Comparison of ENCODE assay signal across 18 cellular contexts in genomic region chr3:136699271-136699828, GRCh38. TPM values are rescaled to one million over a fixed set of nuclear protein-coding genes. Genes with fewer than 3 reads are reported as not detected.
DNase-seq lines count a peak whose midpoint lies in the region; ATAC-seq and TF ChIP-seq lines count a peak whose summit lies in the region.
"Had no signal": no experiment of that assay in that cellular context is flagged by ENCODE, and none has a peak within 500 bp of the region (broad histone marks: within the 10 kb centered on the region; RNA-seq: fewer than 3 reads in every experiment).

No MANE protein-coding gene starts in this region.

- intact Hi-C loops in body of pancreas (cut with DNase I), result no loop called here

- H3K27ac Mint-ChIP-seq in WTC11, result no peak overlapping the region
- peak overlapping the region; percentile 8 for H3K27ac Mint-ChIP-seq in osteocyte (ENCODE audit: unreplicated experiment)
- H3K27ac Mint-ChIP-seq in activated T-helper 17 cell treated with anti-CD3 and anti-CD28 coated beads, Interleukin-2, amount 50 U/mL, for 72 hours, result no peak overlapping the region

- H3K4me1 ChIP-seq in ES-I3 (ENCODE audit: insufficient read depth, low read length) (peaks cover 11% of the 10 kb centered on the region; the same call in 1 of the 2 replicates), iPS-18a (ENCODE audit: control insufficient read depth, low read depth, low read length) (peaks cover 15% of the 10 kb centered on the region), body of pancreas (no peaks in the 10 kb centered on the region)

- no peak for TF ChIP-seq POLR2A in body of pancreas (IDR thresholded peaks at IDR 0.05)

- H3K9me3 Mint-ChIP-seq in WTC11, result peaks cover 22% of the 10 kb centered on the region
- peaks cover 3% of the 10 kb centered on the region for H3K9me3 Mint-ChIP-seq in osteocyte (ENCODE audit: unreplicated experiment)
- peaks cover 8% of the 10 kb centered on the region for H3K9me3 Mint-ChIP-seq in activated T-helper 17 cell treated with anti-CD3 and anti-CD28 coated beads, Interleukin-2, amount 50 U/mL, for 72 hours

- H3K9ac ChIP-seq in ES-I3 (ENCODE audit: low read depth, low read length) (peak overlapping the region; percentile 18; the same call in 1 of the 2 replicates), iPS-18a (ENCODE audit: low read length) (peak overlapping the region; percentile 12)

- H3K27me3 ChIP-seq in iPS-18a (ENCODE audit: control insufficient read depth, insufficient read depth, low read length), result no peaks in the 10 kb centered on the region
- no peaks in the 10 kb centered on the region for H3K27me3 ChIP-seq in body of pancreas

- H3K36me3 ChIP-seq in ES-I3 (ENCODE audit: insufficient read depth, low read length), result no peaks in the 10 kb centered on the region
- H3K36me3 ChIP-seq in iPS-18a (ENCODE audit: control insufficient read depth, low read depth, low read length), result no peaks in the 10 kb centered on the region
- no peaks in the 10 kb centered on the region for H3K36me3 ChIP-seq in body of pancreas (replicated peaks in 1 of 2; ENCODE audit: insufficient read depth in 1 of 2, low read depth in 2 of 2)

- H3K4me3 Mint-ChIP-seq in WTC11 (no peak overlapping the region), osteocyte (ENCODE audit: unreplicated experiment) (no peak overlapping the region)
- no peak overlapping the region for H3K4me3 Mint-ChIP-seq in activated T-helper 17 cell treated with anti-CD3 and anti-CD28 coated beads, Interleukin-2, amount 50 U/mL, for 72 hours

- TF ChIP-seq CTCF in WTC11 (IDR thresholded peaks at IDR 0.05), result no peak
- no peak for TF ChIP-seq CTCF in osteocyte (IDR thresholded peaks at IDR 0.05)
- TF ChIP-seq CTCF in body of pancreas (IDR thresholded peaks at IDR 0.05), result no peak

- CTCF ChIA-PET in WTC11 (lab: Charles Lee), result interaction anchor here (1.0 to 1.2 kb wide), 2 partner anchors 53 to 308 kb away, joined by 4 to 6 read pairs; no protein-coding TSS in a partner anchor

- 86 to 88% methylated on average over 5 of the region's 5 CpGs for WGBS in body of pancreas, 2 donors

- POLR2A ChIA-PET in WTC11 (lab: Charles Lee), result no interaction called here

- H3K36me3 Mint-ChIP-seq in WTC11 (peaks cover 25% of the 10 kb centered on the region), osteocyte (ENCODE audit: unreplicated experiment) (peaks cover 3% of the 10 kb centered on the region)
- H3K36me3 Mint-ChIP-seq in activated T-helper 17 cell treated with anti-CD3 and anti-CD28 coated beads, Interleukin-2, amount 50 U/mL, for 72 hours (ENCODE audit: low read depth), result peaks cover 44% of the 10 kb centered on the region

- H3K4me3 ChIP-seq in iPS-18a (ENCODE audit: low read length) (no peak overlapping the region), body of pancreas (no peak overlapping the region)
- H3K4me3 ChIP-seq: A549 had no signal

- H3K27ac ChIP-seq in iPS-18a (ENCODE audit: low read length) (no peak overlapping the region), body of pancreas (no peak overlapping the region)
- H3K27ac ChIP-seq: A549 had no signal

- H3K27me3 Mint-ChIP-seq in WTC11 (ENCODE audit: low read depth) (no peaks in the 10 kb centered on the region), osteocyte (ENCODE audit: unreplicated experiment) (no peaks in the 10 kb centered on the region)
- no peaks in the 10 kb centered on the region for H3K27me3 Mint-ChIP-seq in activated T-helper 17 cell treated with anti-CD3 and anti-CD28 coated beads, Interleukin-2, amount 50 U/mL, for 72 hours

- ATAC-seq in WTC11 (peak; percentile 20), GM21381 (IDR thresholded peaks at IDR 0.05; ENCODE audit: unreplicated experiment) (no peak), body of pancreas (no peak)
- ATAC-seq in activated T-helper 17 cell treated with anti-CD3 and anti-CD28 coated beads, Interleukin-2, amount 50 U/mL, for 72 hours (replicated peaks), result no peak
- ATAC-seq: A549 had no signal

- H3K4me1 Mint-ChIP-seq in WTC11 (peaks cover 30% of the 10 kb centered on the region), osteocyte (ENCODE audit: unreplicated experiment) (peaks cover 41% of the 10 kb centered on the region)
- H3K4me1 Mint-ChIP-seq in activated T-helper 17 cell treated with anti-CD3 and anti-CD28 coated beads, Interleukin-2, amount 50 U/mL, for 72 hours, result peaks cover 20% of the 10 kb centered on the region

- no peak for DNase-seq in WTC11 (ENCODE audit: low spot score)
- no peak for DNase-seq in osteocyte (ENCODE audit: extremely low spot score, unreplicated experiment)
- DNase-seq in stimulated activated CD4-positive, alpha-beta T cell treated with anti-CD3 and anti-CD28 coated beads, Interleukin-1b, Interleukin-23, amount 100 ng/mL, for 48 hours, result no peak
- DNase-seq in body of pancreas, result no peak
- DNase-seq: C1 segment of cervical spinal cord; DMS 273 treated with DMSO at 0.1 percent for 48 hours; HCEC 1CT; MV-4-11; NCI-H1417; NCI-H187 treated with DMSO at 0.1 percent for 48 hours; NCI-H446; NK-92 treated with Interleukin-12 subunit alpha and Interleukin-12 subunit beta, amount 100 ng/mL, for 24 hours; SHP77 treated with DMSO at 0.1 percent for 48 hours had no signal

- peaks cover 23% of the 10 kb centered on the region; the same call in 1 of the 2 replicates for H3K9me3 ChIP-seq in ES-I3 (ENCODE audit: control insufficient read depth, insufficient read depth, low read length)
- H3K9me3 ChIP-seq in iPS-18a (ENCODE audit: control insufficient read depth, low read depth, low read length), result peaks cover 12% of the 10 kb centered on the region
- no peaks in the 10 kb centered on the region for H3K9me3 ChIP-seq in body of pancreas
- H3K9me3 ChIP-seq: A549 had no signal

TF ChIP-seq in WTC11, 78 proteins besides CTCF, POLR2A, EP300 and RAD21:
- TF ChIP-seq E2F4 (CRISPR knock-in tag; IDR thresholded peaks at IDR 0.05; ENCODE audit: borderline replicate concordance, low read depth) (no peak), FOXK1 (CRISPR knock-in tag; IDR thresholded peaks at IDR 0.05) (no peak), SMAD4 (CRISPR knock-in tag; IDR thresholded peaks at IDR 0.05) (no peak)
TF ChIP-seq in WTC11: peak in this region for 0.

RNA-seq across cellular contexts. Expression of gene STAG1, which starts 52.8 kb away (rescaled TPM):
- total RNA-seq in WTC11 (2021) (14.9 to 20.7 TPM (median 17.7 TPM) in 3 replicates), osteocyte (50.2 and 53.9 TPM in 2 replicates), body of pancreas (10 to 100 TPM; 26.2 to 28.3 TPM)
- 10 to 100 TPM; 48.0 to 62.3 TPM for total RNA-seq in activated T-helper 17 cell treated with anti-CD3 and anti-CD28 coated beads, Interleukin-2, amount 50 U/mL, for 72 hours
